Comparison of ENCODE assay signal across 5 cellular contexts in the genomic region with DNA sequence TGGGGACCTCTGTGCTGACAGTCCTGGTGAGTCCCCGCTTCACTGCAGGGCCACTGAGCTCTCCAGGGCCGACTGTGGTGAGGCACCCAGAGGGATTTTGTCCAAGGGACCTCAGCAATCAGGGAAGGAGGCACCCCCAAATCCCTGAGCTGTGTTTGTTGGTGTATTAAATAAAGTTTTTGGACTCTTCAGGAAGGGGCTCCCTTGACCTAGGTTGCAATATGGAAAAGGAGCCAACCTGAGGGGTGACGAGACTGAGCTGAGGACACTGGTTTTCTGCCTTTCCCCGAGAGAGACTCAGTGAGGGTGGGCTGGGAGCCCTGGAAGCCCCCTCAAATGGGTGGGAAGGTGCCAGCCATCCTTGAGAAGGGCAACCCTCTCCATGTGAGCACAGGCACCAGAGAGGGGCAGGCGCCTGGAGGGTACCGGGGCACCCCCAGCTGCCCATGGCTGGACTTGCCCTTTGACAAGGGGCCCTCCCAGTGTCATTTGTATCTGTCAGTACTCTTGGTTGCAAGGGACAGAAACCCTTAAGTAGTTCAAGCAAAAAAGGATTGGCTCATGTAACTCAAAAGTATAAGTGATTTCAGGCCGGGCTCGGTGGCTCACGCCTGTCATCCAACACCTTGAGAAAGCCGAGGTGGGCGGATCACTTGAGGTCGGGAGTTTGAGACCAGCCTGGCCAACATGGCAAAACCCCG.
"Had no signal": no experiment of that assay in that cellular context is flagged by ENCODE, and none has a peak within 500 bp of the region (broad histone marks: within the 10 kb centered on the region; RNA-seq: fewer than 3 reads in every experiment).

No MANE protein-coding gene starts in this region.

- H3K9me3 ChIP-seq: HAP-1 had no signal

- H2AFZ ChIP-seq: GM23338 had no signal

- H3K4me3 ChIP-seq: GM23338, HAP-1 had no signal

- H3K36me3 ChIP-seq: HAP-1 had no signal

- H3K4me1 ChIP-seq: HAP-1 had no signal

- H3K27ac ChIP-seq: HL-60 had no signal

- DNase-seq: HFFc6, KG1 had no signal

- H3K4me2 ChIP-seq: GM23338 had no signal
